33 cellular contexts compared by ENCODE assay signal in genomic region chr12:60308366-60309000, GRCh38.
DNase-seq lines count a peak whose midpoint lies in the region; FAIRE-seq and TF ChIP-seq lines count a peak whose summit lies in the region.
"Had no signal": no experiment of that assay in that cellular context is flagged by ENCODE, and none has a peak within 500 bp of the region (broad histone marks: within the 10 kb centered on the region; RNA-seq: fewer than 3 reads in every experiment).

No MANE protein-coding gene starts in this region.

- peaks cover 0 to 3% (median 2%) of the 10 kb centered on the region in 7 donors for H3K9me3 Mint-ChIP-seq in CD14-positive monocyte
- H3K9me3 Mint-ChIP-seq: activated T-helper 1 cell treated with anti-CD3 and anti-CD28 coated beads, Interleukin-12 subunit alpha, Interleukin-12 subunit beta, Interleukin-2, Interleukin-4 antibody, amounts not matched to agents 30 ng/mL and 10 ng/mL and 1 ng/mL, durations not matched to agents 14 hours and 24 hours and 36 hours; mesothelial cell of epicardium had no signal

- no peak for TF ChIP-seq EP300 in tibial nerve (IDR thresholded peaks at IDR 0.05)

- dilution Hi-C loops in mammary epithelial cell (cut with HindIII; ENCODE audit: low sequenced_read_pairs) (no loop called here), keratinocyte (cut with MboI; ENCODE audit: extremely low pct_ligation_motif_present, low sequenced_read_pairs) (no loop called here)

- no TSS peak for BruUV-seq in mammary epithelial cell (replicated peaks; lab: Mats Ljungman, UMichigan)

- H3K27ac ChIP-seq in mammary epithelial cell (ENCODE audit: insufficient read depth, low read depth, low read length) (no peak overlapping the region), keratinocyte (ENCODE audit: control insufficient read depth, insufficient read depth, low read length) (peak overlapping the region; percentile 56), tibial nerve (no peak overlapping the region)
- H3K27ac ChIP-seq: C4-2B, colonic mucosa, gastrocnemius medialis, hepatocyte, left ventricle myocardium inferior, SJSA1, vagina had no signal

- WGBS in mammary epithelial cell (ENCODE audit: low coverage, missing lambda C conversion rate): 0% methylated on average over 1 of the region's 1 CpG
- 17 to 19% methylated on average over 1 of the region's 1 CpG for WGBS in tibial nerve, 2 donors

- FAIRE-seq in keratinocyte (lab: Jason Lieb, UNC): peak; percentile 89
- FAIRE-seq: GM12891 had no signal

- no peaks in the 10 kb centered on the region for H3K36me3 Mint-ChIP-seq in CD14-positive monocyte
- H3K36me3 Mint-ChIP-seq: IgD-negative memory B cell; mesothelial cell of epicardium; naive thymus-derived CD4-positive, alpha-beta T cell; T-cell had no signal

- CTCF ChIA-PET in mammary epithelial cell (lab: Charles Lee; ENCODE audit: low non-redundant PET): interaction anchor here (0.5 to 0.6 kb wide), 2 partner anchors 92 to 921 kb away, joined by 4 read pairs; no protein-coding TSS in a partner anchor

- TF ChIP-seq CTCF in AG10803 (conservative IDR thresholded peaks at IDR 0.05; ENCODE audit: low read length): no peak
- no peak for TF ChIP-seq CTCF in mammary epithelial cell (conservative IDR thresholded peaks at IDR 0.05 in 1 of 2, IDR thresholded peaks at IDR 0.05 in 1 of 2; ENCODE audit: extremely low read depth in 1 of 2, insufficient read depth in 1 of 2, low read depth in 1 of 2, low read length in 2 of 2)
- no peak for TF ChIP-seq CTCF in keratinocyte (optimal IDR thresholded peaks at IDR 0.05 in 1 of 3, IDR thresholded peaks at IDR 0.05 in 1 of 3, conservative IDR thresholded peaks at IDR 0.05 in 1 of 3; ENCODE audit: extremely low read depth in 1 of 3, insufficient read depth in 2 of 3, low read length in 3 of 3)
- TF ChIP-seq CTCF in tibial nerve (IDR thresholded peaks at IDR 0.05): no peak
- TF ChIP-seq CTCF in CD14-positive monocyte (IDR thresholded peaks at IDR 0.05): no peak

- H2AFZ ChIP-seq in mammary epithelial cell (ENCODE audit: low read depth, low read length): peak overlapping the region; percentile 28
- H2AFZ ChIP-seq in keratinocyte (ENCODE audit: control insufficient read depth, low read length): peak overlapping the region; percentile 35
- H2AFZ ChIP-seq: hepatocyte had no signal

- H4K20me1 ChIP-seq in mammary epithelial cell (ENCODE audit: insufficient read depth, low read length) (no peaks in the 10 kb centered on the region), keratinocyte (ENCODE audit: control insufficient read depth, extremely low read depth, insufficient read depth, low read length) (no peaks in the 10 kb centered on the region)

- H3K27ac Mint-ChIP-seq in CD14-positive monocyte: no peak overlapping the region
- H3K27ac Mint-ChIP-seq: activated naive CD4-positive, alpha-beta T cell treated with anti-CD3 and anti-CD28 coated beads for 36 hours; activated T-helper 1 cell treated with anti-CD3 and anti-CD28 coated beads, Interleukin-12 subunit alpha, Interleukin-12 subunit beta, Interleukin-2, Interleukin-4 antibody, amounts not matched to agents 30 ng/mL and 10 ng/mL and 1 ng/mL, durations not matched to agents 14 hours and 24 hours and 36 hours; IgD-negative memory B cell; mesothelial cell of epicardium; naive thymus-derived CD4-positive, alpha-beta T cell; T-cell had no signal

- intact Hi-C loops in mammary epithelial cell (cut with micrococcal nuclease) (loop anchor here (1.0 kb wide), 1 partner anchor 86 kb away; no protein-coding TSS in a partner anchor), CD14-positive monocyte (cut with micrococcal nuclease) (no loop called here)

- H3K79me2 ChIP-seq in mammary epithelial cell (ENCODE audit: insufficient read depth, low read length) (no peaks in the 10 kb centered on the region), keratinocyte (ENCODE audit: control insufficient read depth, insufficient read depth, low read length) (no peaks in the 10 kb centered on the region)
- H3K79me2 ChIP-seq: hepatocyte had no signal

- no peaks in the 10 kb centered on the region for H3K4me1 Mint-ChIP-seq in CD14-positive monocyte
- H3K4me1 Mint-ChIP-seq: IgD-negative memory B cell; mesothelial cell of epicardium; naive thymus-derived CD4-positive, alpha-beta T cell; T-cell had no signal

- no peaks in the 10 kb centered on the region for H3K27me3 ChIP-seq in mammary epithelial cell (ENCODE audit: insufficient read depth, low read length)
- H3K27me3 ChIP-seq in keratinocyte (ENCODE audit: control insufficient read depth, extremely low read depth, insufficient read depth, low read length): no peaks in the 10 kb centered on the region
- no peaks in the 10 kb centered on the region for H3K27me3 ChIP-seq in tibial nerve
- H3K27me3 ChIP-seq: colonic mucosa, gastrocnemius medialis, hepatocyte, SJSA1, vagina had no signal

- H3K4me3 ChIP-seq in AG10803 (ENCODE audit: low read length) (no peak overlapping the region), mammary epithelial cell (replicated peaks in 1 of 3; ENCODE audit: insufficient read depth in 1 of 3, low read depth in 2 of 3, low read length in 3 of 3) (no peak overlapping the region), keratinocyte (ENCODE audit: control insufficient read depth in 2 of 3, extremely low read depth in 1 of 3, insufficient read depth in 2 of 3, low read depth in 1 of 3, low read length in 3 of 3) (peak overlapping the region in 1 of 3 experiments; percentile 26), tibial nerve (no peak overlapping the region)
- H3K4me3 ChIP-seq: colonic mucosa, gastrocnemius medialis, hepatocyte, left ventricle myocardium inferior, SJSA1, vagina had no signal

- DNase-seq in AG10803 (ENCODE audit: low read depth): peak; percentile 13
- DNase-seq in LHCN-M2 (ENCODE audit: low read depth): peak; percentile 58
- DNase-seq in mammary epithelial cell: peak; percentile 90
- DNase-seq in keratinocyte (ENCODE audit: low read depth, low spot score): peak; percentile 41
- no peak for DNase-seq in NCI-H2107 treated with DMSO at 0.1 percent for 48 hours (lab: John Stamatoyannopoulos, UW; ENCODE audit: unreplicated experiment)
- DNase-seq in tibial nerve (ENCODE audit: low spot score in 2 of 2): no peak
- DNase-seq in T-helper 1 cell: no peak
- DNase-seq in CD14-positive monocyte (ENCODE audit: low spot score): no peak
- DNase-seq: activated CD4-positive, alpha-beta T cell treated with anti-CD3 and anti-CD28 coated beads, Interleukin-2, amount 50 U/mL, for 4 hours; activated CD4-positive, CD25-positive, alpha-beta regulatory T cell; activated naive CD4-positive, alpha-beta T cell treated with anti-CD3 and anti-CD28 coated beads for 36 hours; amniotic stem cell; colonic mucosa; effector CD8-positive, alpha-beta T cell; erythroblast; gastrocnemius medialis; GOT3; left ventricle myocardium inferior; naive thymus-derived CD4-positive, alpha-beta T cell; NCI-H1092 treated with DMSO at 0.1 percent for 48 hours; NCI-H1930; NCI-H526; occipital lobe; stimulated activated naive CD8-positive, alpha-beta T cell treated with anti-CD3 and anti-CD28 coated beads, Interleukin-15, Interleukin-2, amounts not matched to agents 100 U/mL and 50 U/mL, for 24 hours; T-cell had no signal

- H3K9ac ChIP-seq in mammary epithelial cell (ENCODE audit: insufficient read depth, low read length): no peak overlapping the region
- no peak overlapping the region for H3K9ac ChIP-seq in keratinocyte (ENCODE audit: control insufficient read depth, extremely low read depth, insufficient read depth, low read length)

- H3K9me3 ChIP-seq in mammary epithelial cell (replicated peaks; ENCODE audit: insufficient read depth, low read length) (no peaks in the 10 kb centered on the region), keratinocyte (ENCODE audit: control insufficient read depth, low read depth, low read length) (no peaks in the 10 kb centered on the region), tibial nerve (no peaks in the 10 kb centered on the region)
- H3K9me3 ChIP-seq: colonic mucosa, gastrocnemius medialis, left ventricle myocardium inferior, SJSA1, vagina had no signal

- no peak for TF ChIP-seq POLR2A in tibial nerve (IDR thresholded peaks at IDR 0.05)

- no peak overlapping the region for H3K4me3 Mint-ChIP-seq in CD14-positive monocyte
- H3K4me3 Mint-ChIP-seq: activated naive CD4-positive, alpha-beta T cell treated with anti-CD3 and anti-CD28 coated beads for 36 hours; activated T-helper 1 cell treated with anti-CD3 and anti-CD28 coated beads, Interleukin-12 subunit alpha, Interleukin-12 subunit beta, Interleukin-2, Interleukin-4 antibody, amounts not matched to agents 30 ng/mL and 10 ng/mL and 1 ng/mL, durations not matched to agents 14 hours and 24 hours and 36 hours; IgD-negative memory B cell; mesothelial cell of epicardium; naive thymus-derived CD4-positive, alpha-beta T cell; T-cell had no signal

- H3K27me3 Mint-ChIP-seq in CD14-positive monocyte (ENCODE audit: low read depth in 3 of 3): no peaks in the 10 kb centered on the region
- H3K27me3 Mint-ChIP-seq: IgD-negative memory B cell; naive thymus-derived CD4-positive, alpha-beta T cell; T-cell had no signal

- H3K9me1 ChIP-seq in keratinocyte (ENCODE audit: control insufficient read depth, extremely low read depth, insufficient read depth, low read length): no peaks in the 10 kb centered on the region

- H3K4me1 ChIP-seq in mammary epithelial cell (ENCODE audit: insufficient read depth, low read length) (peaks cover 12% of the 10 kb centered on the region), keratinocyte (ENCODE audit: control insufficient read depth, extremely low read depth, insufficient read depth, low read length) (peaks cover 34% of the 10 kb centered on the region), tibial nerve (no peaks in the 10 kb centered on the region)
- H3K4me1 ChIP-seq: colonic mucosa, gastrocnemius medialis, left ventricle myocardium inferior, SJSA1, vagina had no signal

- H3K4me2 ChIP-seq in mammary epithelial cell (ENCODE audit: insufficient read depth, low read depth, low read length) (peak overlapping the region; percentile 10), keratinocyte (ENCODE audit: control insufficient read depth, extremely low read depth, insufficient read depth, low read depth, low read length) (peak overlapping the region; percentile 54)
- H3K4me2 ChIP-seq: hepatocyte had no signal

- H3K36me3 ChIP-seq in mammary epithelial cell (ENCODE audit: insufficient read depth, low read length) (no peaks in the 10 kb centered on the region), keratinocyte (ENCODE audit: control insufficient read depth in 2 of 2, extremely low read depth in 1 of 2, insufficient read depth in 2 of 2, low read length in 2 of 2) (no peaks in the 10 kb centered on the region), tibial nerve (no peaks in the 10 kb centered on the region)
- H3K36me3 ChIP-seq: colonic mucosa, gastrocnemius medialis, left ventricle myocardium inferior, SJSA1, vagina had no signal

- in situ Hi-C loops in mammary epithelial cell (cut with MboI; ENCODE audit: low sequenced_read_pairs in 2 of 2): no loop called here

Comparison
In these comparisons a context has a peak if more than half of its experiments do, and no peak if none do; other contexts are left out.
1. DNase-seq: peak in AG10803 (single experiment), LHCN-M2 (single experiment), mammary epithelial cell (single experiment) and keratinocyte (single experiment); none in NCI-H2107 treated with DMSO at 0.1 percent for 48 hours (single experiment), tibial nerve (0 of 2), T-helper 1 cell (0 of 5) and CD14-positive monocyte (single experiment).